8 cellular contexts compared by ENCODE assay signal in genomic region chr9:85941966-85942912, GRCh38. TPM values are rescaled to one million over a fixed set of nuclear protein-coding genes. Genes with fewer than 3 reads are reported as not detected.
A peak's percentile ranks its signal among the peaks of the same experiment; 100 is the strongest.
DNase-seq lines count a peak whose midpoint lies in the region; ATAC-seq and TF ChIP-seq lines count a peak whose summit lies in the region.

No MANE protein-coding gene starts in this region.

- peaks cover 47% of the 10 kb centered on the region for H3K4me1 ChIP-seq in BLaER1
- H3K4me1 ChIP-seq in colonic mucosa = peaks cover 14% of the 10 kb centered on the region
- H3K4me1 ChIP-seq in naive thymus-derived CD4-positive, alpha-beta T cell (ENCODE audit: control insufficient read depth in 2 of 2, insufficient read depth in 2 of 2, low read length in 2 of 2) = peaks cover 25 to 26% of the 10 kb centered on the region in 2 donors

- H3K27ac Mint-ChIP-seq in naive thymus-derived CD4-positive, alpha-beta T cell = peak overlapping the region in 5 of 9 donors; percentile 77 to 95 (median 87)

- peaks cover 53% of the 10 kb centered on the region for H4K20me1 ChIP-seq in BLaER1

- CTCF ChIA-PET in naive thymus-derived CD4-positive, alpha-beta T cell (lab: Charles Lee) = interaction anchor here (0.7 kb wide), 1 partner anchor 916 kb away, joined by 4 read pairs; no protein-coding TSS in a partner anchor

- intact Hi-C loops in colonic mucosa (cut with DNase I) = no loop called here
- intact Hi-C loops in naive thymus-derived CD4-positive, alpha-beta T cell (cut with micrococcal nuclease) = loop anchor here (1.0 to 10.0 kb wide), 7 partner anchors 137 to 1647 kb away; partner anchors contain the start of genes GAS1 (in 1 of the 2), GOLM1 (in 1 of the 2), ISCA1 (in 1 of the 2) and TUT7 (in 1 of the 2)

- H3K36me3 ChIP-seq in BLaER1 (peaks cover 39% of the 10 kb centered on the region), KOPT-K1 (ENCODE audit: insufficient read depth, low read length) (peaks cover 48% of the 10 kb centered on the region), colonic mucosa (no peaks in the 10 kb centered on the region)
- peaks cover 0 to 14% (median 2%) of the 10 kb centered on the region in 3 experiments for H3K36me3 ChIP-seq in naive thymus-derived CD4-positive, alpha-beta T cell (ENCODE audit: control insufficient read depth in 2 of 3, insufficient read depth in 3 of 3, low read length in 3 of 3)

- no peaks in the 10 kb centered on the region for H3K9me3 Mint-ChIP-seq in naive thymus-derived CD4-positive, alpha-beta T cell

- H3K27ac ChIP-seq in BLaER1 = peak overlapping the region; percentile 92
- H3K27ac ChIP-seq in KOPT-K1 (ENCODE audit: low read depth, low read length, poor library complexity, severe bottlenecking) = peak overlapping the region; percentile 79
- H3K27ac ChIP-seq in colonic mucosa = peak overlapping the region; percentile 93
- peak overlapping the region; percentile 96 for H3K27ac ChIP-seq in naive thymus-derived CD4-positive, alpha-beta T cell (ENCODE audit: low read depth, low read length)

- H3K4me3 ChIP-seq in BLaER1 = peak overlapping the region; percentile 100
- H3K4me3 ChIP-seq in colonic mucosa = peak overlapping the region; percentile 97
- peak overlapping the region; percentile 75 for H3K4me3 ChIP-seq in naive thymus-derived CD4-positive, alpha-beta T cell (ENCODE audit: low read length)

- H3K9me3 ChIP-seq in BLaER1 (no peaks in the 10 kb centered on the region), KOPT-K1 (ENCODE audit: insufficient read depth, low read length, poor library complexity, severe bottlenecking) (no peaks in the 10 kb centered on the region), colonic mucosa (no peaks in the 10 kb centered on the region)
- no peaks in the 10 kb centered on the region for H3K9me3 ChIP-seq in naive thymus-derived CD4-positive, alpha-beta T cell (ENCODE audit: control insufficient read depth in 2 of 3, low read length in 3 of 3)

- TF ChIP-seq CTCF in colonic mucosa (IDR thresholded peaks at IDR 0.05) = no peak

- H3K9ac ChIP-seq in BLaER1 (peak overlapping the region; percentile 96), colonic mucosa (ENCODE audit: low read depth in 2 of 2, low read length in 2 of 2) (peak overlapping the region; percentile 94 to 97)

- H3K36me3 Mint-ChIP-seq in naive thymus-derived CD4-positive, alpha-beta T cell = peaks cover 6 to 26% (median 21%) of the 10 kb centered on the region in 5 donors

- DNase-seq in colonic mucosa (peak; percentile 42), D341Med (ENCODE audit: low spot score) (no peak), inferior parietal cortex (ENCODE audit: extremely low spot score) (no peak), HUDEP-2 (lab: John Stamatoyannopoulos, UW; ENCODE audit: unreplicated experiment in 76 of 76) (no peak), medulla oblongata (ENCODE audit: extremely low spot score) (no peak)
- DNase-seq in naive thymus-derived CD4-positive, alpha-beta T cell = peak in 3 of 9 donors; percentile 5 to 6 (median 5)

- H3K4me2 ChIP-seq in BLaER1 = peak overlapping the region; percentile 90

- H3K27me3 Mint-ChIP-seq in naive thymus-derived CD4-positive, alpha-beta T cell = peaks cover 0 to 3% (median 0%) of the 10 kb centered on the region in 5 donors

- POLR2A ChIA-PET in naive thymus-derived CD4-positive, alpha-beta T cell (lab: Charles Lee) = interaction anchor here (0.6 to 1.0 kb wide), 2 partner anchors 340 to 342 kb away, joined by 3 to 4 read pairs; partner anchors contain the start of gene ISCA1

- ATAC-seq in naive thymus-derived CD4-positive, alpha-beta T cell = no peak

- H3K27me3 ChIP-seq in BLaER1 (no peaks in the 10 kb centered on the region), colonic mucosa (no peaks in the 10 kb centered on the region)
- no peaks in the 10 kb centered on the region for H3K27me3 ChIP-seq in naive thymus-derived CD4-positive, alpha-beta T cell (ENCODE audit: control insufficient read depth in 2 of 2, insufficient read depth in 2 of 2, low read length in 2 of 2)

- H3K4me1 Mint-ChIP-seq in naive thymus-derived CD4-positive, alpha-beta T cell = peaks cover 9 to 27% (median 21%) of the 10 kb centered on the region in 7 donors

- H3K4me3 Mint-ChIP-seq in naive thymus-derived CD4-positive, alpha-beta T cell = peak overlapping the region in 5 of 10 donors; percentile 83 to 95 (median 93)

RNA-seq across cellular contexts. Expression of gene NAA35, which starts 1.3 kb away (rescaled TPM):
- total RNA-seq in colonic mucosa = 10 to 100 TPM; 29.2 to 40.2 TPM
- total RNA-seq in naive thymus-derived CD4-positive, alpha-beta T cell = 10 to 100 TPM; 18.2 to 28.6 (median 26.0) TPM
- polyA plus RNA-seq in naive thymus-derived CD4-positive, alpha-beta T cell = 10 to 100 TPM; 14.4 to 17.6 TPM
